In genomic region chr3:13028010-13028821, GRCh38 we compare ENCODE assay signal across 16 cellular contexts.
"Had no signal": no experiment of that assay in that cellular context is flagged by ENCODE, and none has a peak within 500 bp of the region (broad histone marks: within the 10 kb centered on the region; RNA-seq: fewer than 3 reads in every experiment).

No MANE protein-coding gene starts in this region.

- H3K27me3 ChIP-seq: cardiac muscle cell, dorsolateral prefrontal cortex, hepatocyte, neural progenitor cell had no signal

- H3K36me3 ChIP-seq: cardiac muscle cell, neural progenitor cell had no signal

- H3K4me1 ChIP-seq: parathyroid adenoma had no signal

- H3K27ac Mint-ChIP-seq: activated naive CD4-positive, alpha-beta T cell treated with anti-CD3 and anti-CD28 coated beads for 36 hours; activated T-helper 2 cell treated with anti-CD3 and anti-CD28 coated beads, Interferon-gamma antibody, Interleukin-2, Interleukin-4, amounts not matched to agents 10 μg/mL and 5 μg/mL and 100 μg/mL, durations not matched to agents 14 hours and 24 hours and 36 hours; neural progenitor cell; stimulated activated effector memory CD8-positive, alpha-beta T cell treated with anti-CD3 and anti-CD28 coated beads, Interleukin-12 subunit alpha, Interleukin-12 subunit beta, amount 100 ng/mL, for 72 hours had no signal

- H3K36me3 Mint-ChIP-seq: neural progenitor cell; stimulated activated effector memory CD8-positive, alpha-beta T cell treated with anti-CD3 and anti-CD28 coated beads, Interleukin-12 subunit alpha, Interleukin-12 subunit beta, amount 100 ng/mL, for 72 hours had no signal

- H2AFZ ChIP-seq: hepatocyte, neural progenitor cell, parathyroid adenoma had no signal

- H3K4me2 ChIP-seq: hepatocyte had no signal

- H3K9ac ChIP-seq: neural progenitor cell, parathyroid adenoma had no signal

- FAIRE-seq: TTC549 had no signal

- DNase-seq: activated CD4-positive, CD25-positive, alpha-beta regulatory T cell treated with anti-CD3 and anti-CD28 coated beads, Interleukin-2, amount 50 U/mL, for 72 hours; activated naive CD4-positive, alpha-beta T cell treated with anti-CD3 and anti-CD28 coated beads for 36 hours; activated T-cell treated with anti-CD3 and anti-CD28 coated beads, Interleukin-2, amount 50 U/mL, for 1 hour; dorsolateral prefrontal cortex; islet precursor cell; mammary epithelial cell; stimulated activated CD4-positive, alpha-beta T cell treated with anti-CD3 and anti-CD28 coated beads, Interleukin-12 subunit alpha, Interleukin-12 subunit beta, amount 100 ng/mL, for 4 hours; T-helper 2 cell had no signal

- H3K27ac ChIP-seq: cardiac muscle cell, dorsolateral prefrontal cortex, hepatocyte, neural progenitor cell, parathyroid adenoma had no signal

- H3K4me3 ChIP-seq: cardiac muscle cell, dorsolateral prefrontal cortex, hepatocyte, neural progenitor cell had no signal

- H3K9me3 Mint-ChIP-seq: activated naive CD4-positive, alpha-beta T cell treated with anti-CD3 and anti-CD28 coated beads for 36 hours; activated T-helper 2 cell treated with anti-CD3 and anti-CD28 coated beads, Interferon-gamma antibody, Interleukin-2, Interleukin-4, amounts not matched to agents 10 μg/mL and 5 μg/mL and 100 μg/mL, durations not matched to agents 14 hours and 24 hours and 36 hours; neural progenitor cell; stimulated activated effector memory CD8-positive, alpha-beta T cell treated with anti-CD3 and anti-CD28 coated beads, Interleukin-12 subunit alpha, Interleukin-12 subunit beta, amount 100 ng/mL, for 72 hours had no signal

- ATAC-seq: left lobe of liver; stimulated activated effector memory CD8-positive, alpha-beta T cell treated with anti-CD3 and anti-CD28 coated beads, Interleukin-12 subunit alpha, Interleukin-12 subunit beta, amount 100 ng/mL, for 72 hours had no signal

- H3K79me2 ChIP-seq: hepatocyte, parathyroid adenoma had no signal
